ENCODE assay signal across 8 cellular contexts in genomic region chr17:81514735-81515529, GRCh38. TPM values are rescaled to one million over a fixed set of nuclear protein-coding genes. Genes with fewer than 3 reads are reported as not detected.
DNase-seq lines count a peak whose midpoint lies in the region; ATAC-seq and TF ChIP-seq lines count a peak whose summit lies in the region.

No MANE protein-coding gene starts in this region.

- CTCF ChIA-PET in Calu3 (lab: Charles Lee), result interaction anchor here (0.6 kb wide), 1 partner anchor 9 kb away, joined by 3 read pairs; no protein-coding TSS in a partner anchor
- CTCF ChIA-PET in activated CD4-positive, alpha-beta T cell treated with anti-CD3 and anti-CD28 coated beads, Interleukin-2, amount 10 ng/mL, durations not matched to agents 7 days and 5 days (lab: Charles Lee), result interaction anchor here (1.0 kb wide), 1 partner anchor 45 kb away, joined by 3 read pairs; no protein-coding TSS in a partner anchor

- TF ChIP-seq CTCF in Calu3 (IDR thresholded peaks at IDR 0.05; ENCODE audit: unreplicated experiment), result no peak

- intact Hi-C loops in Calu3 (cut with micrococcal nuclease; ENCODE audit: unreplicated experiment), result loop anchor here (10.0 kb wide), 1 partner anchor 470 kb away; no protein-coding TSS in a partner anchor
- intact Hi-C loops in dendritic cell treated with granulocyte-macrophage colony-stimulating factor and Interleukin-4, amounts not matched to agents 40 ng/mL and 50 ng/mL, for 4 days (cut with micrococcal nuclease), result loop anchor here (2.0 to 10.0 kb wide), 2 partner anchors 38 to 120 kb away; partner anchors contain the start of genes BAHCC1 and FAAP100

- H3K27ac Mint-ChIP-seq in Calu3 (ENCODE audit: unreplicated experiment), result peak overlapping the region; percentile 98
- H3K27ac Mint-ChIP-seq in activated CD4-positive, alpha-beta T cell treated with anti-CD3 and anti-CD28 coated beads, Interleukin-2, amount 10 ng/mL, durations not matched to agents 7 days and 5 days, result peak overlapping the region; percentile 92
- peak overlapping the region; percentile 88 for H3K27ac Mint-ChIP-seq in dendritic cell treated with granulocyte-macrophage colony-stimulating factor and Interleukin-4, amounts not matched to agents 40 ng/mL and 50 ng/mL, for 4 days

- ATAC-seq in left lobe of liver (peak; percentile 3), HG03025 (IDR thresholded peaks at IDR 0.05; ENCODE audit: low FRiP score, unreplicated experiment) (no peak)

- no TSS peak for BruUV-seq in Calu3 (replicated peaks; lab: Mats Ljungman, UMichigan)

- peak overlapping the region; percentile 100 for H3K4me3 Mint-ChIP-seq in Calu3 (ENCODE audit: low read depth, unreplicated experiment)
- peak overlapping the region; percentile 88 for H3K4me3 Mint-ChIP-seq in activated CD4-positive, alpha-beta T cell treated with anti-CD3 and anti-CD28 coated beads, Interleukin-2, amount 10 ng/mL, durations not matched to agents 7 days and 5 days
- peak overlapping the region; percentile 91 for H3K4me3 Mint-ChIP-seq in dendritic cell treated with granulocyte-macrophage colony-stimulating factor and Interleukin-4, amounts not matched to agents 40 ng/mL and 50 ng/mL, for 4 days

- H3K36me3 Mint-ChIP-seq in Calu3 (ENCODE audit: insufficient read depth, unreplicated experiment), result peaks cover 91% of the 10 kb centered on the region
- H3K36me3 Mint-ChIP-seq in activated CD4-positive, alpha-beta T cell treated with anti-CD3 and anti-CD28 coated beads, Interleukin-2, amount 10 ng/mL, durations not matched to agents 7 days and 5 days (ENCODE audit: low read depth), result peaks cover 30% of the 10 kb centered on the region
- peaks cover 39% of the 10 kb centered on the region for H3K36me3 Mint-ChIP-seq in dendritic cell treated with granulocyte-macrophage colony-stimulating factor and Interleukin-4, amounts not matched to agents 40 ng/mL and 50 ng/mL, for 4 days (ENCODE audit: low read depth)

- POLR2A ChIA-PET in activated CD4-positive, alpha-beta T cell treated with anti-CD3 and anti-CD28 coated beads, Interleukin-2, amount 10 ng/mL, durations not matched to agents 7 days and 5 days (lab: Charles Lee), result no interaction called here

- H3K9me3 Mint-ChIP-seq in Calu3 (ENCODE audit: low read depth, unreplicated experiment), result no peaks in the 10 kb centered on the region
- no peaks in the 10 kb centered on the region for H3K9me3 Mint-ChIP-seq in activated CD4-positive, alpha-beta T cell treated with anti-CD3 and anti-CD28 coated beads, Interleukin-2, amount 10 ng/mL, durations not matched to agents 7 days and 5 days
- no peaks in the 10 kb centered on the region for H3K9me3 Mint-ChIP-seq in dendritic cell treated with granulocyte-macrophage colony-stimulating factor and Interleukin-4, amounts not matched to agents 40 ng/mL and 50 ng/mL, for 4 days

- peaks cover 25% of the 10 kb centered on the region for H3K4me1 Mint-ChIP-seq in Calu3 (ENCODE audit: low read depth, unreplicated experiment)
- peaks cover 22% of the 10 kb centered on the region for H3K4me1 Mint-ChIP-seq in activated CD4-positive, alpha-beta T cell treated with anti-CD3 and anti-CD28 coated beads, Interleukin-2, amount 10 ng/mL, durations not matched to agents 7 days and 5 days
- H3K4me1 Mint-ChIP-seq in dendritic cell treated with granulocyte-macrophage colony-stimulating factor and Interleukin-4, amounts not matched to agents 40 ng/mL and 50 ng/mL, for 4 days (ENCODE audit: low read depth), result peaks cover 60% of the 10 kb centered on the region

- peak; percentile 95 for DNase-seq in Calu3
- peak; percentile 69 for DNase-seq in H4 (ENCODE audit: low spot score)
- peak; percentile 93 for DNase-seq in NCI-H2196 (lab: John Stamatoyannopoulos, UW; ENCODE audit: unreplicated experiment)
- DNase-seq in activated CD4-positive, alpha-beta T cell treated with anti-CD3 and anti-CD28 coated beads, Interleukin-2, amount 10 ng/mL, durations not matched to agents 7 days and 5 days, result peak; percentile 72
- DNase-seq in left lobe of liver (ENCODE audit: low spot score), result peak; percentile 66
- peak; percentile 60 to 72 for DNase-seq in stimulated activated CD4-positive, alpha-beta T cell treated with anti-CD3 and anti-CD28 coated beads, Interleukin-4, amount 100 ng/mL, for 48 hours (ENCODE audit: low read depth in 2 of 2)

- H3K27me3 Mint-ChIP-seq in Calu3 (ENCODE audit: unreplicated experiment), result no peaks in the 10 kb centered on the region
- no peaks in the 10 kb centered on the region for H3K27me3 Mint-ChIP-seq in activated CD4-positive, alpha-beta T cell treated with anti-CD3 and anti-CD28 coated beads, Interleukin-2, amount 10 ng/mL, durations not matched to agents 7 days and 5 days
- peaks cover 5% of the 10 kb centered on the region for H3K27me3 Mint-ChIP-seq in dendritic cell treated with granulocyte-macrophage colony-stimulating factor and Interleukin-4, amounts not matched to agents 40 ng/mL and 50 ng/mL, for 4 days

RNA-seq across cellular contexts. Expression of gene ACTG1, which starts 2.3 kb away (rescaled TPM):
- 2,184 and 2,327 TPM in 2 replicates for total RNA-seq in Calu3 (2022)
- 1,105 and 1,576 TPM in 2 replicates for total RNA-seq in H4 (2014; rRNA removed; shearing (Covaris generic))
- 1,000 to 10,000 TPM; 4,611 to 5,328 TPM for total RNA-seq in activated CD4-positive, alpha-beta T cell treated with anti-CD3 and anti-CD28 coated beads, Interleukin-2, amount 10 ng/mL, durations not matched to agents 7 days and 5 days
- 264 TPM for total RNA-seq in left lobe of liver

RNA-seq across cellular contexts. Expression of gene FSCN2, which starts 13.2 kb away (rescaled TPM):
- total RNA-seq in Calu3 (2022) (5.5 and 7.0 TPM in 2 replicates), left lobe of liver (0.18 TPM)
- 0.27 TPM in 1 of 2 replicates, not detected in the other for total RNA-seq in H4 (2014; rRNA removed; shearing (Covaris generic))
- under 1 TPM; 0.22 to 0.33 TPM for total RNA-seq in activated CD4-positive, alpha-beta T cell treated with anti-CD3 and anti-CD28 coated beads, Interleukin-2, amount 10 ng/mL, durations not matched to agents 7 days and 5 days

RNA-seq across cellular contexts. Expression of gene FAAP100, which starts 37.2 kb away (rescaled TPM):
- total RNA-seq in Calu3 (2022) (39.4 and 39.7 TPM in 2 replicates), left lobe of liver (18.9 TPM)
- total RNA-seq in H4 (2014; rRNA removed; shearing (Covaris generic)), result 6.6 and 7.4 TPM in 2 replicates
- total RNA-seq in activated CD4-positive, alpha-beta T cell treated with anti-CD3 and anti-CD28 coated beads, Interleukin-2, amount 10 ng/mL, durations not matched to agents 7 days and 5 days, result 10 to 100 TPM; 30.8 to 42.1 TPM
